In the genomic region with DNA sequence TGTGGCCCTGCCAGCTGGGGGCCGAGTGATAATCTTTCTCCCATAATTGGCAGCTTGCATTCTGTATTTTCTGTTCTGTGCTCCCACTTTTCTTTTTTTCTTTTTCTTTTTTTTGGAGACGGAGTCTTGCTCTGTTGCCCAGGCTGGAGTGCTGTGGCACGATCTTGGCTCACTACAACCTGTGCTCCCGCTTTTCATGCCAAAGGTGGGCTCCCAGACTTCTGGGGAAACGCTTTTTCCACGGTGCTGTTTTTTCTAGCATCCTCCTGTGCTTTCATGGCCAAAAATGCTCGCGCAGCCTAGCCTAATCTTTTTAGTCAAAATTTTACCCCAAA, we compare ENCODE assay signal across 8 cellular contexts. TPM values are rescaled to one million over a fixed set of nuclear protein-coding genes. Genes with fewer than 3 reads are reported as not detected.
DNase-seq lines count a peak whose midpoint lies in the region; ATAC-seq and TF ChIP-seq lines count a peak whose summit lies in the region.

No MANE protein-coding gene starts in this region.

- H3K9ac ChIP-seq in MM.1S (ENCODE audit: low read length): peak overlapping the region; percentile 89; the same call in 1 of the 2 replicates

- no peaks in the 10 kb centered on the region for H3K9me3 Mint-ChIP-seq in naive thymus-derived CD8-positive, alpha-beta T cell

- H3K9me2 ChIP-seq in MM.1S (replicated peaks; ENCODE audit: insufficient read depth, low read length): no peaks in the 10 kb centered on the region

- no peak for ATAC-seq in naive thymus-derived CD8-positive, alpha-beta T cell

- no peaks in the 10 kb centered on the region for H3K9me3 ChIP-seq in MM.1S (replicated peaks; ENCODE audit: insufficient read depth, low read length)
- H3K9me3 ChIP-seq in effector memory CD4-positive, alpha-beta T cell (ENCODE audit: control insufficient read depth, low read length): no peaks in the 10 kb centered on the region

- DNase-seq in AG10803 (ENCODE audit: low read depth) (no peak), MM.1S (no peak), NCI-H1105 treated with DMSO at 0.1 percent for 48 hours (lab: John Stamatoyannopoulos, UW) (no peak), NCI-H2081 (lab: John Stamatoyannopoulos, UW) (no peak), posterior cingulate gyrus (no peak)
- DNase-seq in effector memory CD4-positive, alpha-beta T cell: no peak
- DNase-seq in naive thymus-derived CD8-positive, alpha-beta T cell: no peak
- no peak for DNase-seq in stimulated activated CD4-positive, alpha-beta T cell treated with anti-CD3 and anti-CD28 coated beads, Interleukin-2, amount 100 ng/mL, for 24 hours

- H3K36me3 ChIP-seq in MM.1S (replicated peaks; ENCODE audit: insufficient read depth, low read length): no peaks in the 10 kb centered on the region; the same call in 1 of the 2 replicates
- no peaks in the 10 kb centered on the region for H3K36me3 ChIP-seq in effector memory CD4-positive, alpha-beta T cell (ENCODE audit: control insufficient read depth, insufficient read depth, low read length)

- H3K27ac Mint-ChIP-seq in naive thymus-derived CD8-positive, alpha-beta T cell: peak overlapping the region; percentile 90 to 99 (median 96)

- H4K20me1 ChIP-seq in MM.1S (ENCODE audit: insufficient read depth, low read length): no peaks in the 10 kb centered on the region

- peaks cover 12% of the 10 kb centered on the region for H3F3A ChIP-seq in MM.1S (ENCODE audit: insufficient read depth, low read length)

- H3K4me3 ChIP-seq in AG10803 (ENCODE audit: low read length) (peak overlapping the region; percentile 85), MM.1S (ENCODE audit: low read length) (peak overlapping the region; percentile 92)
- peak overlapping the region; percentile 97 for H3K4me3 ChIP-seq in effector memory CD4-positive, alpha-beta T cell (ENCODE audit: insufficient read depth, low read depth, low read length, poor library complexity, severe bottlenecking)

- TF ChIP-seq CTCF in AG10803 (conservative IDR thresholded peaks at IDR 0.05; ENCODE audit: low read length) (no peak), MM.1S (IDR thresholded peaks at IDR 0.05; ENCODE audit: low read length) (no peak)

- H3K4me3 Mint-ChIP-seq in naive thymus-derived CD8-positive, alpha-beta T cell: peak overlapping the region; percentile 90 to 97 (median 94)

- H3K4me1 ChIP-seq in MM.1S (ENCODE audit: low read length): no peaks in the 10 kb centered on the region
- H3K4me1 ChIP-seq in effector memory CD4-positive, alpha-beta T cell (ENCODE audit: control insufficient read depth, insufficient read depth, low read length, poor library complexity, severe bottlenecking): peaks cover 11% of the 10 kb centered on the region

- peak overlapping the region; percentile 72 for H3K4me2 ChIP-seq in MM.1S (ENCODE audit: low read depth, low read length)

- H3K36me3 Mint-ChIP-seq in naive thymus-derived CD8-positive, alpha-beta T cell: peaks cover 0 to 10% (median 8%) of the 10 kb centered on the region in 3 donors

- no peaks in the 10 kb centered on the region for H3K27me3 Mint-ChIP-seq in naive thymus-derived CD8-positive, alpha-beta T cell

- no peaks in the 10 kb centered on the region for H3K27me3 ChIP-seq in MM.1S (replicated peaks; ENCODE audit: insufficient read depth, low read length)
- no peaks in the 10 kb centered on the region for H3K27me3 ChIP-seq in effector memory CD4-positive, alpha-beta T cell (replicated peaks; ENCODE audit: control insufficient read depth, insufficient read depth, low read length, poor library complexity, severe bottlenecking)

- peak overlapping the region; percentile 91; the same call in 1 of the 2 replicates for H3K27ac ChIP-seq in MM.1S (ENCODE audit: low read length)
- H3K27ac ChIP-seq in effector memory CD4-positive, alpha-beta T cell (ENCODE audit: insufficient read depth, low read length, poor library complexity, severe bottlenecking): peak overlapping the region; percentile 89

- intact Hi-C loops in posterior cingulate gyrus (cut with DNase I): loop anchor here (10.0 kb wide), 1 partner anchor 142 kb away; a partner anchor contains a TSS

- peak overlapping the region; percentile 83 for H2AFZ ChIP-seq in MM.1S (ENCODE audit: low read length)

- POLR2A ChIA-PET in naive thymus-derived CD8-positive, alpha-beta T cell (lab: Charles Lee): interaction anchor here (1.0 to 2.1 kb wide), 6 partner anchors 13 to 1894 kb away, joined by 3 to 8 read pairs (median 3); a partner anchor contains a TSS

- peaks cover 13 to 38% (median 35%) of the 10 kb centered on the region in 4 donors for H3K4me1 Mint-ChIP-seq in naive thymus-derived CD8-positive, alpha-beta T cell

- peaks cover 38% of the 10 kb centered on the region for H3K79me2 ChIP-seq in MM.1S (ENCODE audit: low read length)

RNA-seq across cellular contexts. Expression of a gene that starts 0.6 kb away (rescaled TPM):
- 10 to 100 TPM; 67.4 to 69.5 TPM for total RNA-seq in naive thymus-derived CD8-positive, alpha-beta T cell
- polyA plus RNA-seq in naive thymus-derived CD8-positive, alpha-beta T cell: 10 to 100 TPM; 12.4 to 20.2 (median 14.3) TPM
